ENCODE assay signal across 19 cellular contexts in the genomic region with DNA sequence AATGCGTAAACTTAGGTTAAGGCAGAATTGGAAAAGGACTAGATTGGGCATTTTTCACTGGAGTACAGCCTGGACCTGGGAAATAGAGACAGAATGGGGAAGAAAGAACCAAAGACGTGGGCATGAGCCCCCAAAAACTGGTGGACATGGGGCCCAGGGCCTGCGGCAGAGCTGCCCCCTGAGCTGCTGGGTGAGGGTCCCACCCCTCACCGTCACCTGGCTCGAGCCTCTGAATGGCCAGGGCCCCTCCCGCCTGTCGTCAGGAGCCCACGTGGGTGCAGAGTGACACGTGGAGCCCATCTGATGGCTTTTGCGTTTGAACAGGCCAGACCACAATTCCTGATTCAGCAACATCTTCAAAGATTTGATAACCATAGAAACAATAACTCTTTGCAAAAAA.
DNase-seq lines count a peak whose midpoint lies in the region; ATAC-seq, FAIRE-seq and TF ChIP-seq lines count a peak whose summit lies in the region.
"Had no signal": no experiment of that assay in that cellular context is flagged by ENCODE, and none has a peak within 500 bp of the region (broad histone marks: within the 10 kb centered on the region; RNA-seq: fewer than 3 reads in every experiment).

No MANE protein-coding gene starts in this region.

- TF ChIP-seq RAD21 in A549 (conservative IDR thresholded peaks at IDR 0.05 in 1 of 2, IDR thresholded peaks at IDR 0.05 in 1 of 2): no peak

- H3K9me3 ChIP-seq in A549: no peaks in the 10 kb centered on the region
- H3K9me3 ChIP-seq: BLaER1 had no signal

- intact Hi-C loops in sciatic nerve (cut with DNase I): no loop called here

- H3K4me3 ChIP-seq in A549: no peak overlapping the region
- no peak overlapping the region for H3K4me3 ChIP-seq in H7 (ENCODE audit: insufficient read depth, low read depth, low read length)
- H3K4me3 ChIP-seq: BLaER1, GM23338 had no signal

- FAIRE-seq in A549 (lab: Jason Lieb, UNC): no peak
- FAIRE-seq: GM19239 had no signal

- H3K27me3 ChIP-seq in H7 (ENCODE audit: control insufficient read depth, insufficient read depth, low read length): no peaks in the 10 kb centered on the region; the same call in 1 of the 2 replicates
- H3K27me3 ChIP-seq: BLaER1 had no signal

- TF ChIP-seq CTCF in A549 (IDR thresholded peaks at IDR 0.05): no peak

- TF ChIP-seq EP300 in A549 (IDR thresholded peaks at IDR 0.05): no peak

- CTCF ChIA-PET in A549 (lab: Yijun Ruan, JAX): interaction anchor here (1.3 to 1.6 kb wide), 2 partner anchors 8 to 64 kb away, joined by 3 to 4 read pairs; no protein-coding TSS in a partner anchor

- no peak for DNase-seq in A549 (ENCODE audit: low read depth in 1 of 2, low spot score in 1 of 2)
- peak; percentile 21 for DNase-seq in H7
- DNase-seq in islet precursor cell: peak; percentile 25
- peak; percentile 35 for DNase-seq in sciatic nerve (ENCODE audit: low spot score)
- DNase-seq in cerebellar nuclear complex (lab: John Stamatoyannopoulos, UW): no peak
- no peak for DNase-seq in activated gamma-delta T cell treated with Interleukin-2 at 50 U/mL for 16 hours
- DNase-seq: GF-D8; KBM-7; NCI-H1092; NCI-H2107; NCI-H345; NCI-H69; NK-92 treated with Interleukin-12 subunit alpha and Interleukin-12 subunit beta, amount 100 ng/mL, for 24 hours; OCI-M1 had no signal

- POLR2A ChIA-PET in A549 (lab: Yijun Ruan, JAX): no interaction called here

- peak overlapping the region; percentile 21 to 100; a peak in 4 of 6 replicates for H3K27ac ChIP-seq in A549
- H3K27ac ChIP-seq: BLaER1, RWPE1 had no signal

- no peak for TF ChIP-seq POLR2A in A549 (IDR thresholded peaks at IDR 0.05; ENCODE audit: low read length)

- H3K36me3 ChIP-seq in H7 (replicated peaks; ENCODE audit: control insufficient read depth, insufficient read depth, low read length): no peaks in the 10 kb centered on the region
- H3K36me3 ChIP-seq: BLaER1 had no signal

- peaks cover 4% of the 10 kb centered on the region; the same call in 1 of the 3 replicates for H3K4me1 ChIP-seq in A549
- H3K4me1 ChIP-seq: BLaER1 had no signal

- WGBS in A549 (ENCODE audit: missing lambda C conversion rate): 86% methylated on average over 10 of the region's 10 CpGs

- no peak overlapping the region for H3K4me2 ChIP-seq in A549
- H3K4me2 ChIP-seq: BLaER1, GM23338 had no signal

- ATAC-seq in A549 (no peak), sciatic nerve (no peak), GM21825 (IDR thresholded peaks at IDR 0.05; ENCODE audit: unreplicated experiment) (no peak)
- ATAC-seq: GM23338 had no signal

TF ChIP-seq in A549, 52 proteins besides CTCF, POLR2A, EP300 and RAD21:
- TF ChIP-seq TP53 (CRISPR knock-in tag; IDR thresholded peaks at IDR 0.05): no peak
- TF ChIP-seq ZSCAN20 (CRISPR knock-in tag; IDR thresholded peaks at IDR 0.05): no peak
- TF ChIP-seq HOXB5 (CRISPR knock-in tag; IDR thresholded peaks at IDR 0.05): no peak
- TF ChIP-seq CEBPB (IDR thresholded peaks at IDR 0.05): no peak
- no peak for TF ChIP-seq ZC3H11A (IDR thresholded peaks at IDR 0.05)
- no peak for TF ChIP-seq RARB (CRISPR knock-in tag; IDR thresholded peaks at IDR 0.05)
- TF ChIP-seq SMC3 (IDR thresholded peaks at IDR 0.05): no peak
- TF ChIP-seq MYC (IDR thresholded peaks at IDR 0.05; ENCODE audit: borderline replicate concordance, low read length): no peak
- no peak for TF ChIP-seq JUN (IDR thresholded peaks at IDR 0.05)
- TF ChIP-seq, protein P1, sequence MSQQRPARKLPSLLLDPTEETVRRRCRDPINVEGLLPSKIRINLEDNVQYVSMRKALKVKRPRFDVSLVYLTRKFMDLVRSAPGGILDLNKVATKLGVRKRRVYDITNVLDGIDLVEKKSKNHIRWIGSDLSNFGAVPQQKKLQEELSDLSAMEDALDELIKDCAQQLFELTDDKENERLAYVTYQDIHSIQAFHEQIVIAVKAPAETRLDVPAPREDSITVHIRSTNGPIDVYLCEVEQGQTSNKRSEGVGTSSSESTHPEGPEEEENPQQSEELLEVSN (IDR thresholded peaks at IDR 0.05; ENCODE audit: borderline replicate concordance, low read depth): no peak
- TF ChIP-seq, protein P2, sequence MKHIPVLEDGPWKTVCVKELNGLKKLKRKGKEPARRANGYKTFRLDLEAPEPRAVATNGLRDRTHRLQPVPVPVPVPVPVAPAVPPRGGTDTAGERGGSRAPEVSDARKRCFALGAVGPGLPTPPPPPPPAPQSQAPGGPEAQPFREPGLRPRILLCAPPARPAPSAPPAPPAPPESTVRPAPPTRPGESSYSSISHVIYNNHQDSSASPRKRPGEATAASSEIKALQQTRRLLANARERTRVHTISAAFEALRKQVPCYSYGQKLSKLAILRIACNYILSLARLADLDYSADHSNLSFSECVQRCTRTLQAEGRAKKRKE (CRISPR knock-in tag; IDR thresholded peaks at IDR 0.05; ENCODE audit: low read depth): no peak
- no peak for TF ChIP-seq HOXA7 (CRISPR knock-in tag; IDR thresholded peaks at IDR 0.05)
- TF ChIP-seq RNF2 (IDR thresholded peaks at IDR 0.05; ENCODE audit: borderline replicate concordance, low read depth): no peak

Comparison
In these comparisons a context has a peak if more than half of its experiments do, and no peak if none do; other contexts are left out.
1. DNase-seq: peak in H7 (single experiment), islet precursor cell (single experiment) and sciatic nerve (single experiment); none in A549 (0 of 2), cerebellar nuclear complex (0 of 2) and activated gamma-delta T cell treated with Interleukin-2 at 50 U/mL for 16 hours (single experiment).